ENCODE assay signal across 21 cellular contexts in the genomic region with DNA sequence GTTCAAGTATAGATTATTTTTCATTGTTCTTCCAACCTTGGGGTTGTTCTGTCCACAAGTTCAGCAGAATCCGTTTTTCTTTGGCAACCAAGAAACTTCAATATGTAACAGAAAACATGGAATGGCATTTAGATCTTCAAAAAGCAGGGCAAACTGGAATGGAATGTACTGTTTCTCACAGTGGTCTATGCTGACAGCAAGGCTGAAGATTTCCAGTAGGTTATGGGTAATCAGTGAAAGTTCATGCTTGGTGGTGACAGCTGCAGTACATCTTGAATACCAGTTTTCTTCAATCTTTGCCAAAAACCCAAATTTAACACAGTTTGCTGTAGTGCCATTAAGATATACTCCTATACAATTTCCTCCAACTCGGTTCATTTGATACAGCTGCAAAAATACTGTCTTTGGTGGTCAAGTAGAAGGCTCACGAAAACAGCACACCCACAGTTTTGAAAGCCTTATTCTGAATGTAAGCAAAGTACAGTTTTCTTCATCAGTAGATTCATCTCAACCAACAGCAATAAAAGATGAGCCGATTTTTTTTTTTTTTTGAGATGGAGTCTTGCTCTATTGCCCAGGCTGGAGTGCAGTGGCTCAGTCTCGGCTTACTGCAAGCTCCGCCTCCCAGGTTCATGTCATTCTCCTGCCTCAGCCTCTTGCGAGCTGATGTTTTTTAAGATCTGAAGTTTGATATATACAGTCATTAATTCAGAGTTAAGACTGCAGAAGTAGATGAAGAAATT. TPM values are rescaled to one million over a fixed set of nuclear protein-coding genes. Genes with fewer than 3 reads are reported as not detected.
DNase-seq lines count a peak whose midpoint lies in the region; ATAC-seq and TF ChIP-seq lines count a peak whose summit lies in the region.
"Had no signal": no experiment of that assay in that cellular context is flagged by ENCODE, and none has a peak within 500 bp of the region (broad histone marks: within the 10 kb centered on the region; RNA-seq: fewer than 3 reads in every experiment).

No MANE protein-coding gene starts in this region.

- H3K4me3 ChIP-seq in OCI-LY1 (ENCODE audit: low read depth, low read length, poor library complexity, severe bottlenecking) (no peak overlapping the region), choroid plexus epithelial cell (ENCODE audit: low read depth, low read length) (no peak overlapping the region), skeletal muscle satellite cell (ENCODE audit: low read length) (no peak overlapping the region)
- H3K4me3 ChIP-seq: esophagus muscularis mucosa, vagina had no signal

- H3K9me3 ChIP-seq in OCI-LY1 (ENCODE audit: low read length) (no peaks in the 10 kb centered on the region), skeletal muscle satellite cell (replicated peaks; ENCODE audit: low read length) (no peaks in the 10 kb centered on the region)
- H3K9me3 ChIP-seq: esophagus muscularis mucosa, heart right ventricle, vagina had no signal

- CTCF ChIA-PET in activated CD8-positive, alpha-beta memory T cell treated with anti-CD3 and anti-CD28 coated beads, Interleukin-2, amount 10 ng/mL, durations not matched to agents 7 days and 5 days (lab: Charles Lee) = interaction anchor here (1.8 kb wide), 1 partner anchor 71 kb away, joined by 8 read pairs; no protein-coding TSS in a partner anchor

- H3K9me2 ChIP-seq in OCI-LY1 (ENCODE audit: low read depth, low read length) = no peaks in the 10 kb centered on the region

- H3K4me2 ChIP-seq in OCI-LY1 (ENCODE audit: low read length) = 0 out of 2 replicates have a peak overlapping the region, but pooled peaks have one; percentile 32
- H3K4me2 ChIP-seq in skeletal muscle satellite cell (ENCODE audit: low read length) = peak overlapping the region; percentile 57

- no peak for ATAC-seq in activated CD8-positive, alpha-beta memory T cell treated with anti-CD3 and anti-CD28 coated beads, Interleukin-2, amount 10 ng/mL, durations not matched to agents 7 days and 5 days
- no peak for ATAC-seq in HG02588 (IDR thresholded peaks at IDR 0.05; ENCODE audit: unreplicated experiment)
- no peak for ATAC-seq in GM18511 (IDR thresholded peaks at IDR 0.05; ENCODE audit: unreplicated experiment)
- ATAC-seq: heart right ventricle had no signal

- no peaks in the 10 kb centered on the region for H3K27me3 Mint-ChIP-seq in activated CD8-positive, alpha-beta memory T cell treated with anti-CD3 and anti-CD28 coated beads, Interleukin-2, amount 10 ng/mL, durations not matched to agents 7 days and 5 days

- H3K27ac Mint-ChIP-seq in activated CD8-positive, alpha-beta memory T cell treated with anti-CD3 and anti-CD28 coated beads, Interleukin-2, amount 10 ng/mL, durations not matched to agents 7 days and 5 days = peak overlapping the region; percentile 35
- H3K27ac Mint-ChIP-seq: activated T-helper 2 cell treated with anti-CD3 and anti-CD28 coated beads, Interferon-gamma antibody, Interleukin-2, Interleukin-4, amounts not matched to agents 10 μg/mL and 5 μg/mL and 100 μg/mL, durations not matched to agents 14 hours and 24 hours and 36 hours had no signal

- no peak for DNase-seq in activated CD8-positive, alpha-beta memory T cell treated with anti-CD3 and anti-CD28 coated beads, Interleukin-2, amount 10 ng/mL, durations not matched to agents 7 days and 5 days
- no peak for DNase-seq in activated CD8-positive, alpha-beta memory T cell treated with anti-CD3 and anti-CD28 coated beads for 24 hours
- DNase-seq in choroid plexus epithelial cell (ENCODE audit: low read depth) = peak; percentile 71
- DNase-seq in NCI-H1436 treated with DMSO at 0.1 percent for 48 hours (lab: John Stamatoyannopoulos, UW) = no peak
- DNase-seq: activated CD4-positive, alpha-beta T cell treated with anti-CD3 and anti-CD28 coated beads for 4 hours; COR-L47; dorsolateral prefrontal cortex; heart right ventricle; NCI-H1092; NCI-H2171; Right ventricle myocardium superior; small intestine; stimulated activated naive CD4-positive, alpha-beta T cell treated with Interleukin-2 at 50 U/mL for 16 hours; T-helper 9 cell had no signal

- no peaks in the 10 kb centered on the region for H3K27me3 ChIP-seq in OCI-LY1 (ENCODE audit: insufficient read depth, low read length)
- H3K27me3 ChIP-seq in skeletal muscle satellite cell (ENCODE audit: control insufficient read depth, insufficient read depth, low read length) = no peaks in the 10 kb centered on the region
- H3K27me3 ChIP-seq: dorsolateral prefrontal cortex, esophagus muscularis mucosa, heart right ventricle, vagina had no signal

- H3K27ac ChIP-seq in OCI-LY1 (ENCODE audit: low read depth, low read length, poor library complexity, severe bottlenecking) = no peak overlapping the region
- H3K27ac ChIP-seq: esophagus muscularis mucosa, heart right ventricle, vagina had no signal

- H3K9ac ChIP-seq in OCI-LY1 (ENCODE audit: low read length) = no peak overlapping the region
- no peak overlapping the region for H3K9ac ChIP-seq in skeletal muscle satellite cell (ENCODE audit: low read depth, low read length)

- TF ChIP-seq CTCF in OCI-LY1 (IDR thresholded peaks at IDR 0.05; ENCODE audit: low read length) (no peak), choroid plexus epithelial cell (conservative IDR thresholded peaks at IDR 0.05; ENCODE audit: low read depth, low read length) (no peak)

- H3K4me1 ChIP-seq in OCI-LY1 (ENCODE audit: insufficient read depth, low read length, severe bottlenecking) (peaks cover 52% of the 10 kb centered on the region), skeletal muscle satellite cell (ENCODE audit: control insufficient read depth, insufficient read depth, low read length) (peaks cover 41% of the 10 kb centered on the region)

- H3K36me3 Mint-ChIP-seq in activated CD8-positive, alpha-beta memory T cell treated with anti-CD3 and anti-CD28 coated beads, Interleukin-2, amount 10 ng/mL, durations not matched to agents 7 days and 5 days = peaks cover 39% of the 10 kb centered on the region

- peaks cover 50% of the 10 kb centered on the region for H3K79me2 ChIP-seq in OCI-LY1 (ENCODE audit: insufficient read depth, low read length)

- H3F3A ChIP-seq in OCI-LY1 (ENCODE audit: insufficient read depth, low read length) = no peaks in the 10 kb centered on the region

- H3K4me1 Mint-ChIP-seq in activated CD8-positive, alpha-beta memory T cell treated with anti-CD3 and anti-CD28 coated beads, Interleukin-2, amount 10 ng/mL, durations not matched to agents 7 days and 5 days = peaks cover 73% of the 10 kb centered on the region

- H3K36me3 ChIP-seq in OCI-LY1 (ENCODE audit: insufficient read depth, low read length) (peaks cover 41% of the 10 kb centered on the region), skeletal muscle satellite cell (ENCODE audit: insufficient read depth, low read length) (peaks cover 29% of the 10 kb centered on the region)

- no peaks in the 10 kb centered on the region for H3K9me3 Mint-ChIP-seq in activated CD8-positive, alpha-beta memory T cell treated with anti-CD3 and anti-CD28 coated beads, Interleukin-2, amount 10 ng/mL, durations not matched to agents 7 days and 5 days (ENCODE audit: low read depth)
- H3K9me3 Mint-ChIP-seq: activated T-helper 2 cell treated with anti-CD3 and anti-CD28 coated beads, Interferon-gamma antibody, Interleukin-2, Interleukin-4, amounts not matched to agents 10 μg/mL and 5 μg/mL and 100 μg/mL, durations not matched to agents 14 hours and 24 hours and 36 hours had no signal

- H2AFZ ChIP-seq in OCI-LY1 (ENCODE audit: low read length) = no peak overlapping the region

- no peak overlapping the region for H3K4me3 Mint-ChIP-seq in activated CD8-positive, alpha-beta memory T cell treated with anti-CD3 and anti-CD28 coated beads, Interleukin-2, amount 10 ng/mL, durations not matched to agents 7 days and 5 days

- H4K20me1 ChIP-seq in OCI-LY1 (ENCODE audit: insufficient read depth, low read length) = no peaks in the 10 kb centered on the region

RNA-seq across cellular contexts. Expression of a gene that starts 4.9 kb away (rescaled TPM):
- 10 to 100 TPM; 20.0 to 26.2 TPM for total RNA-seq in activated CD8-positive, alpha-beta memory T cell treated with anti-CD3 and anti-CD28 coated beads, Interleukin-2, amount 10 ng/mL, durations not matched to agents 7 days and 5 days
- 5.2 and 10.1 TPM in 2 replicates for total RNA-seq in skeletal muscle satellite cell (2012; rRNA removed)

RNA-seq across cellular contexts. Expression of a gene that starts 12.3 kb away (rescaled TPM):
- 1,000 to 10,000 TPM; 1,565 to 1,861 TPM for total RNA-seq in activated CD8-positive, alpha-beta memory T cell treated with anti-CD3 and anti-CD28 coated beads, Interleukin-2, amount 10 ng/mL, durations not matched to agents 7 days and 5 days
- total RNA-seq in skeletal muscle satellite cell (2012; rRNA removed) = 4,235 and 6,485 TPM in 2 replicates

RNA-seq across cellular contexts. Expression of a gene that starts 32.9 kb away (rescaled TPM):
- 10 to 100 TPM; 40.7 to 44.9 TPM for total RNA-seq in activated CD8-positive, alpha-beta memory T cell treated with anti-CD3 and anti-CD28 coated beads, Interleukin-2, amount 10 ng/mL, durations not matched to agents 7 days and 5 days
- total RNA-seq in skeletal muscle satellite cell (2012; rRNA removed) = 11.4 and 12.5 TPM in 2 replicates

RNA-seq across cellular contexts. Expression of a gene that starts 51.0 kb away (rescaled TPM):
- 1 to 10 TPM; 1.6 to 1.7 TPM for total RNA-seq in activated CD8-positive, alpha-beta memory T cell treated with anti-CD3 and anti-CD28 coated beads, Interleukin-2, amount 10 ng/mL, durations not matched to agents 7 days and 5 days
- 4.6 and 6.8 TPM in 2 replicates for total RNA-seq in skeletal muscle satellite cell (2012; rRNA removed)
